ENCODE assay signal across 16 cellular contexts in genomic region chr10:88113657-88114272, GRCh38.
DNase-seq lines count a peak whose midpoint lies in the region; ATAC-seq and TF ChIP-seq lines count a peak whose summit lies in the region.
"Had no signal": no experiment of that assay in that cellular context is flagged by ENCODE, and none has a peak within 500 bp of the region (broad histone marks: within the 10 kb centered on the region; RNA-seq: fewer than 3 reads in every experiment).

No MANE protein-coding gene starts in this region.

- H3K27me3 Mint-ChIP-seq in immature natural killer cell (ENCODE audit: low read depth in 3 of 3): peaks cover 0 to 3% (median 2%) of the 10 kb centered on the region in 3 donors
- H3K27me3 Mint-ChIP-seq: CD4-positive, CD25-positive, alpha-beta regulatory T cell had no signal

- intact Hi-C loops in Right ventricle myocardium inferior (cut with DNase I) (loop anchor here (5.0 to 10.0 kb wide), 2 partner anchors 251 to 271 kb away; partner anchors contain the start of genes KLLN and PTEN), cardiac septum (cut with DNase I) (loop anchor here (2.0 to 10.0 kb wide), 2 partner anchors 253 to 271 kb away; no protein-coding TSS in a partner anchor)

- peaks cover 0 to 3% (median 0%) of the 10 kb centered on the region in 3 donors for H3K36me3 Mint-ChIP-seq in immature natural killer cell
- H3K36me3 Mint-ChIP-seq: CD4-positive, CD25-positive, alpha-beta regulatory T cell had no signal

- no peak for TF ChIP-seq POLR2A in NB4 (IDR thresholded peaks at IDR 0.05; ENCODE audit: extremely low read depth, insufficient read length)

- ATAC-seq in Right ventricle myocardium inferior: peak; percentile 13
- no peak for ATAC-seq in GM21367 (IDR thresholded peaks at IDR 0.05; ENCODE audit: unreplicated experiment)

- H3K9me3 Mint-ChIP-seq in immature natural killer cell: no peaks in the 10 kb centered on the region
- H3K9me3 Mint-ChIP-seq: CD4-positive, CD25-positive, alpha-beta regulatory T cell had no signal

- peaks cover 15 to 18% of the 10 kb centered on the region in 2 donors for H3K4me1 Mint-ChIP-seq in immature natural killer cell

- TF ChIP-seq CTCF in NB4 (IDR thresholded peaks at IDR 0.05; ENCODE audit: low read depth, low read length): no peak

- DNase-seq in Right ventricle myocardium inferior (ENCODE audit: missing footprints) (no peak), cardiac septum (ENCODE audit: low spot score) (no peak), NB4 (ENCODE audit: low read depth) (no peak), immature natural killer cell (no peak), globus pallidus (ENCODE audit: low spot score) (no peak), hypothalamus (lab: John Stamatoyannopoulos, UW) (no peak), HuH-7 (ENCODE audit: low spot score) (no peak)
- DNase-seq: activated CD8-positive, alpha-beta memory T cell treated with anti-CD3 and anti-CD28 coated beads, Interleukin-2, amount 50 U/mL, for 48 hours; activated gamma-delta T cell treated with Interleukin-2 at 50 U/mL for 16 hours; amniotic stem cell; KG1 had no signal

- H3K4me3 Mint-ChIP-seq in immature natural killer cell: no peak overlapping the region
- H3K4me3 Mint-ChIP-seq: activated CD4-positive, alpha-beta T cell treated with anti-CD3 and anti-CD28 coated beads, Interleukin-2, amount 10 ng/mL, durations not matched to agents 24 days and 14 days; CD4-positive, CD25-positive, alpha-beta regulatory T cell had no signal

- H3K27ac Mint-ChIP-seq in immature natural killer cell: peak overlapping the region in 4 of 6 donors; percentile 21 to 71 (median 53)
- H3K27ac Mint-ChIP-seq: activated CD4-positive, alpha-beta T cell treated with anti-CD3 and anti-CD28 coated beads, Interleukin-2, amount 10 ng/mL, durations not matched to agents 24 days and 14 days had no signal

- H3K4me3 ChIP-seq in NB4 (ENCODE audit: low read depth, low read length): peak overlapping the region; percentile 5
- H3K4me3 ChIP-seq: HAP-1, testis had no signal
